ENCODE assay signal across 17 cellular contexts in genomic region chr1:3457910-3458621, GRCh38. TPM values are rescaled to one million over a fixed set of nuclear protein-coding genes. Genes with fewer than 3 reads are reported as not detected.
A peak's percentile ranks its signal among the peaks of the same experiment; 100 is the strongest.
DNase-seq lines count a peak whose midpoint lies in the region; ATAC-seq and TF ChIP-seq lines count a peak whose summit lies in the region.
"Had no signal": no experiment of that assay in that cellular context is flagged by ENCODE, and none has a peak within 500 bp of the region (broad histone marks: within the 10 kb centered on the region; RNA-seq: fewer than 3 reads in every experiment).

No MANE protein-coding gene starts in this region.

- CTCF ChIA-PET in RWPE1 (lab: Yijun Ruan, JAX) = interaction anchor here (1.5 kb wide), 1 partner anchor 14 kb away, joined by 6 read pairs; no protein-coding TSS in a partner anchor

- H3K9me3 ChIP-seq in endodermal cell (ENCODE audit: control insufficient read depth, low read length) (no peaks in the 10 kb centered on the region), tibial nerve (no peaks in the 10 kb centered on the region)

- H3K9me3 Mint-ChIP-seq in endodermal cell = no peaks in the 10 kb centered on the region
- H3K9me3 Mint-ChIP-seq: CD8-positive, alpha-beta memory T cell; T-helper 2 cell treated with Interferon-gamma antibody and Interleukin-4, amounts not matched to agents 5 μg/mL and 100 μg/mL, for 36 hours had no signal

- no peak for TF ChIP-seq EP300 in tibial nerve (IDR thresholded peaks at IDR 0.05)

- H3K9ac ChIP-seq in endodermal cell (ENCODE audit: extremely low read depth, low read length, poor library complexity, severe bottlenecking) = no peak overlapping the region

- 88 to 89% methylated on average over 8 to 14 of the region's 14 CpGs for WGBS in endodermal cell (ENCODE audit: insufficient coverage in 1 of 2, insufficient read length in 1 of 2), 2 experiments
- WGBS in tibial nerve, 2 donors = 55 to 80% methylated on average over 4 to 13 of the region's 14 CpGs

- H3K4me1 Mint-ChIP-seq in endodermal cell = peaks cover 11% of the 10 kb centered on the region

- no peaks in the 10 kb centered on the region for H3K27me3 ChIP-seq in endodermal cell (ENCODE audit: control insufficient read depth, insufficient read depth, low read length, poor library complexity, severe bottlenecking)
- H3K27me3 ChIP-seq in tibial nerve = peaks cover 0 to 20% of the 10 kb centered on the region in 2 donors
- H3K27me3 ChIP-seq: foreskin keratinocyte had no signal

- POLR2A ChIA-PET in RWPE1 (lab: Yijun Ruan, JAX; ENCODE audit: low non-redundant PET) = no interaction called here

- no peak overlapping the region for H3K4me3 ChIP-seq in endodermal cell (ENCODE audit: low read length)
- H3K4me3 ChIP-seq in tibial nerve = no peak overlapping the region
- H3K4me3 ChIP-seq: K562 had no signal

- DNase-seq in RWPE1 (ENCODE audit: low spot score) (no peak), endodermal cell (no peak), myocyte (ENCODE audit: low read depth) (peak; percentile 13), tibial nerve (ENCODE audit: low spot score in 2 of 2) (no peak), HK-2 (ENCODE audit: unreplicated experiment) (no peak)
- DNase-seq: activated CD4-positive, alpha-beta T cell treated with anti-CD3 and anti-CD28 coated beads, Interleukin-2, amount 50 U/mL, for 4 hours; CD8-positive, alpha-beta memory T cell; foreskin keratinocyte; NCI-H1436 treated with DMSO at 0.1 percent for 48 hours; NCI-H748 treated with DMSO at 0.1 percent for 48 hours; stimulated activated CD4-positive, alpha-beta T cell treated with anti-CD3 and anti-CD28 coated beads, Interleukin-4, amount 100 ng/mL, for 24 hours had no signal

- H3K4me1 ChIP-seq in endodermal cell (ENCODE audit: control insufficient read depth, insufficient read depth, low read length) (peaks cover 13% of the 10 kb centered on the region), tibial nerve (peaks cover 0 to 83% (median 29%) of the 10 kb centered on the region in 4 donors)

- no peak for ATAC-seq in GM18517 (IDR thresholded peaks at IDR 0.05; ENCODE audit: unreplicated experiment)
- no peak for ATAC-seq in HG03469 (IDR thresholded peaks at IDR 0.05; ENCODE audit: unreplicated experiment)
- ATAC-seq: foreskin keratinocyte, K562 had no signal

- peaks cover 36% of the 10 kb centered on the region for H3K36me3 Mint-ChIP-seq in endodermal cell (ENCODE audit: low read depth)
- H3K36me3 Mint-ChIP-seq: CD8-positive, alpha-beta memory T cell had no signal

- TF ChIP-seq POLR2A in tibial nerve (IDR thresholded peaks at IDR 0.05) = no peak

- no peak overlapping the region for H3K4me3 Mint-ChIP-seq in endodermal cell
- H3K4me3 Mint-ChIP-seq: T-helper 2 cell treated with Interferon-gamma antibody and Interleukin-4, amounts not matched to agents 5 μg/mL and 100 μg/mL, for 36 hours had no signal

- peak overlapping the region; percentile 47 for H3K27ac Mint-ChIP-seq in endodermal cell
- H3K27ac Mint-ChIP-seq: T-helper 2 cell treated with Interferon-gamma antibody and Interleukin-4, amounts not matched to agents 5 μg/mL and 100 μg/mL, for 36 hours had no signal

- H3K36me3 ChIP-seq in endodermal cell (ENCODE audit: control insufficient read depth, insufficient read depth, low read length) (peaks cover 22% of the 10 kb centered on the region), tibial nerve (no peaks in the 10 kb centered on the region)

- peak overlapping the region; percentile 76 for H3K27ac ChIP-seq in RWPE1
- no peak overlapping the region for H3K27ac ChIP-seq in endodermal cell (ENCODE audit: low read depth, low read length)
- peak overlapping the region; percentile 35 to 92 (median 84) for H3K27ac ChIP-seq in tibial nerve
- H3K27ac ChIP-seq: foreskin keratinocyte had no signal

- H3K27me3 Mint-ChIP-seq in endodermal cell (ENCODE audit: insufficient read depth) = peaks cover 1% of the 10 kb centered on the region

- TF ChIP-seq CTCF in RWPE1 (conservative IDR thresholded peaks at IDR 0.05; ENCODE audit: low read depth) = no peak
- no peak for TF ChIP-seq CTCF in endodermal cell (conservative IDR thresholded peaks at IDR 0.05)
- TF ChIP-seq CTCF in tibial nerve (IDR thresholded peaks at IDR 0.05) = no peak

RNA-seq across cellular contexts. Expression of gene ARHGEF16, which starts 3.6 kb away (rescaled TPM):
- 10 to 100 TPM; 47.7 to 64.7 TPM for total RNA-seq in endodermal cell
- polyA plus RNA-seq in endodermal cell (2013, experiment 1 of 2) = 8.9 TPM
- polyA plus RNA-seq in endodermal cell (2013, experiment 2 of 2) = 8.4 TPM
- total RNA-seq in myocyte = not detected in 2 replicates
- polyA plus RNA-seq in myocyte (2012) = 0.18 TPM
- total RNA-seq in tibial nerve = 10 to 100 TPM; 10.0 to 19.2 (median 17.1) TPM
- total RNA-seq: CD8-positive, alpha-beta memory T cell; mononuclear cell; RPMI7951 had no signal

Comparison
In these comparisons a context has a peak if more than half of its experiments do, and no peak if none do; other contexts are left out.
1. RNA of gene ARHGEF16, which starts 3.6 kb away (total RNA-seq): 47.7 to 64.7 TPM in endodermal cell and 10.0 to 19.2 TPM in tibial nerve; not detected in myocyte; every median in the first group is over 10 times any median in the second.